Comparison of ENCODE assay signal across 8 cellular contexts in genomic region chr17:19647697-19648474, GRCh38. TPM values are rescaled to one million over a fixed set of nuclear protein-coding genes. Genes with fewer than 3 reads are reported as not detected.
DNase-seq lines count a peak whose midpoint lies in the region; ATAC-seq and TF ChIP-seq lines count a peak whose summit lies in the region.

No MANE protein-coding gene starts in this region.

- H2BK120ac ChIP-seq in mesenchymal stem cell (ENCODE audit: low read depth, low read length) = peak overlapping the region; percentile 95

- H3K9ac ChIP-seq in mesenchymal stem cell (ENCODE audit: low read length) = peak overlapping the region; percentile 90

- peak overlapping the region; percentile 67 to 85 for H3K4me3 ChIP-seq in mesenchymal stem cell (ENCODE audit: insufficient read depth in 1 of 2, low read depth in 1 of 2, low read length in 2 of 2)

- H2AFZ ChIP-seq in mesenchymal stem cell (ENCODE audit: low read depth, low read length) = peak overlapping the region; percentile 75

- H3K36me3 ChIP-seq in mesenchymal stem cell (ENCODE audit: control insufficient read depth in 1 of 2, insufficient read depth in 2 of 2, low read depth in 1 of 2, low read length in 2 of 2) = no peaks in the 10 kb centered on the region

- H3K36me3 Mint-ChIP-seq in endothelial cell (ENCODE audit: low read depth, unreplicated experiment) = peaks cover 3% of the 10 kb centered on the region

- H3K27me3 Mint-ChIP-seq in endothelial cell (ENCODE audit: unreplicated experiment) = peaks cover 10% of the 10 kb centered on the region

- peak overlapping the region; percentile 11 to 49 for H2BK12ac ChIP-seq in mesenchymal stem cell (ENCODE audit: low read length in 2 of 2)

- TF ChIP-seq CTCF in endothelial cell (IDR thresholded peaks at IDR 0.05; ENCODE audit: unreplicated experiment) = no peak

- 3% methylated on average over 33 of the region's 37 CpGs for WGBS in mesenchymal stem cell

- peak overlapping the region; percentile 88 for H2BK5ac ChIP-seq in mesenchymal stem cell (ENCODE audit: low read depth, low read length, poor library complexity, severe bottlenecking)

- no peaks in the 10 kb centered on the region for H3K9me3 Mint-ChIP-seq in endothelial cell (ENCODE audit: unreplicated experiment)

- H3K4ac ChIP-seq in mesenchymal stem cell (ENCODE audit: low read depth in 1 of 2, low read length in 2 of 2) = peak overlapping the region; percentile 83 to 97

- peak overlapping the region; percentile 95 for H3K18ac ChIP-seq in mesenchymal stem cell (ENCODE audit: low read depth in 1 of 2, low read length in 2 of 2)

- H4K8ac ChIP-seq in mesenchymal stem cell (ENCODE audit: low read length) = peak overlapping the region; percentile 100

- peak overlapping the region; percentile 96 for H3K27ac ChIP-seq in mesenchymal stem cell (ENCODE audit: low read length, poor library complexity, severe bottlenecking)

- H2AK5ac ChIP-seq in mesenchymal stem cell (ENCODE audit: low read length, severe bottlenecking) = no peak overlapping the region

- peak overlapping the region; percentile 20 to 75 for H3K23ac ChIP-seq in mesenchymal stem cell (ENCODE audit: low read length in 2 of 2)

- H4K91ac ChIP-seq in mesenchymal stem cell (ENCODE audit: low read length) = peak overlapping the region; percentile 97

- DNase-seq in stimulated activated CD4-positive, alpha-beta T cell treated with anti-CD3 and anti-CD28 coated beads, Interleukin-12 subunit alpha, Interleukin-12 subunit beta, amount 100 ng/mL, for 48 hours (ENCODE audit: low read depth in 2 of 3, low spot score in 1 of 3) = peak in 2 of 3 donors; percentile 12 to 17
- no peak for DNase-seq in stimulated activated CD4-positive, alpha-beta T cell treated with anti-CD3 and anti-CD28 coated beads, Interleukin-4, amount 100 ng/mL, for 4 hours
- DNase-seq in NCI-H2171 treated with DMSO at 0.1 percent for 48 hours (lab: John Stamatoyannopoulos, UW) = peak; percentile 89
- peak; percentile 49 for DNase-seq in activated CD4-positive, alpha-beta T cell treated with anti-CD3 and anti-CD28 coated beads for 48 hours
- DNase-seq in endothelial cell (ENCODE audit: low spot score) = peak; percentile 58
- peak; percentile 79 for DNase-seq in mesenchymal stem cell
- DNase-seq in stimulated activated CD8-positive, alpha-beta memory T cell treated with anti-CD3 and anti-CD28 coated beads, Interleukin-7, amount 100 ng/mL, for 1 hour (ENCODE audit: low read depth in 2 of 2) = peak; percentile 1 to 3

- ATAC-seq in HG02884 (IDR thresholded peaks at IDR 0.05; ENCODE audit: unreplicated experiment) = peak; percentile 29

- no peaks in the 10 kb centered on the region for H3K9me3 ChIP-seq in mesenchymal stem cell (ENCODE audit: control insufficient read depth, low read length)

- peak overlapping the region; percentile 89 for H3K27ac Mint-ChIP-seq in endothelial cell (ENCODE audit: unreplicated experiment)

- peak overlapping the region in 1 of 2 experiments; percentile 84 for H3K14ac ChIP-seq in mesenchymal stem cell (ENCODE audit: low read length in 2 of 2)

- peak overlapping the region; percentile 93 for H3K4me3 Mint-ChIP-seq in endothelial cell (ENCODE audit: unreplicated experiment)

- H3K27me3 ChIP-seq in mesenchymal stem cell (ENCODE audit: control insufficient read depth in 1 of 2, insufficient read depth in 1 of 2, low read length in 2 of 2) = no peaks in the 10 kb centered on the region

- H3K4me1 ChIP-seq in mesenchymal stem cell (ENCODE audit: control insufficient read depth, insufficient read depth, low read depth, low read length) = peaks cover 9% of the 10 kb centered on the region

- peak overlapping the region; percentile 95 for H2BK15ac ChIP-seq in mesenchymal stem cell (ENCODE audit: low read depth, poor library complexity, severe bottlenecking)

- peaks cover 12% of the 10 kb centered on the region for H3K79me1 ChIP-seq in mesenchymal stem cell (replicated peaks; ENCODE audit: low read length, poor library complexity, severe bottlenecking)

- H3K4me1 Mint-ChIP-seq in endothelial cell (ENCODE audit: unreplicated experiment) = peaks cover 16% of the 10 kb centered on the region

- H3K4me2 ChIP-seq in mesenchymal stem cell (ENCODE audit: low read length, poor library complexity, severe bottlenecking) = peak overlapping the region; percentile 82

RNA-seq across cellular contexts. Expression of gene ALDH3A2, which starts 0.7 kb away (rescaled TPM):
- total RNA-seq in endothelial cell (ENCODE audit: unreplicated experiment) = 21.0 TPM
- polyA plus RNA-seq in mesenchymal stem cell (2013, experiment 1 of 2) = 11.0 TPM
- polyA plus RNA-seq in mesenchymal stem cell (2013, experiment 2 of 2) = 11.1 TPM

Comparison
In these comparisons a context has a peak if more than half of its experiments do, and no peak if none do; other contexts are left out.
1. DNase-seq: peak in stimulated activated CD4-positive, alpha-beta T cell treated with anti-CD3 and anti-CD28 coated beads, Interleukin-12 subunit alpha, Interleukin-12 subunit beta, amount 100 ng/mL, for 48 hours (2 of 3), NCI-H2171 treated with DMSO at 0.1 percent for 48 hours (single experiment), activated CD4-positive, alpha-beta T cell treated with anti-CD3 and anti-CD28 coated beads for 48 hours (single experiment), endothelial cell (single experiment), mesenchymal stem cell (single experiment) and stimulated activated CD8-positive, alpha-beta memory T cell treated with anti-CD3 and anti-CD28 coated beads, Interleukin-7, amount 100 ng/mL, for 1 hour (2 of 2); none in stimulated activated CD4-positive, alpha-beta T cell treated with anti-CD3 and anti-CD28 coated beads, Interleukin-4, amount 100 ng/mL, for 4 hours (0 of 2).